Comparison of ENCODE assay signal across 8 cellular contexts in genomic region chr17:67962156-67962555, GRCh38. TPM values are rescaled to one million over a fixed set of nuclear protein-coding genes. Genes with fewer than 3 reads are reported as not detected.
DNase-seq lines count a peak whose midpoint lies in the region; ATAC-seq and TF ChIP-seq lines count a peak whose summit lies in the region.
"Not testable (repeated sequence)": the region's sequence is repeated elsewhere in the genome, so short reads cannot be mapped to it uniquely, and the experiment has no call there.

No MANE protein-coding gene starts in this region.

- H3K4me1 Mint-ChIP-seq in CD14-positive monocyte; activated CD8-positive, alpha-beta memory T cell treated with anti-CD3 and anti-CD28 coated beads, Interleukin-2, amount 10 ng/mL, durations not matched to agents 7 days and 5 days; endodermal cell; nephron progenitor cell; type B pancreatic cell (ENCODE audit: unreplicated experiment): not testable (repeated sequence)
- H3K4me1 Mint-ChIP-seq in activated CD4-positive, alpha-beta T cell treated with anti-CD3 and anti-CD28 coated beads for 36 hours, result peaks cover 16% of the 10 kb centered on the region
- H3K4me1 Mint-ChIP-seq in activated naive CD4-positive, alpha-beta T cell treated with anti-CD3 and anti-CD28 coated beads, Interleukin-2, amount 50 U/mL, for 24 hours, result peaks cover 10% of the 10 kb centered on the region

- peak overlapping the region; percentile 12; the same call in 1 of the 2 replicates for H3K27ac ChIP-seq in PC-9
- not testable (repeated sequence) for H3K27ac ChIP-seq in endodermal cell (ENCODE audit: low read depth, low read length)

- 90 to 92% methylated on average over 1 to 2 of the region's 2 CpGs for WGBS in endodermal cell (ENCODE audit: insufficient coverage in 1 of 2, insufficient read length in 1 of 2), 2 experiments

- CTCF ChIA-PET in PC-9 (lab: Charles Lee), result not testable (repeated sequence)
- CTCF ChIA-PET in activated CD4-positive, alpha-beta T cell treated with anti-CD3 and anti-CD28 coated beads for 36 hours (lab: Charles Lee), result interaction anchor here (0.8 to 1.4 kb wide), 2 partner anchors 21 to 47 kb away, joined by 3 to 10 read pairs; no protein-coding TSS in a partner anchor
- CTCF ChIA-PET in activated CD8-positive, alpha-beta memory T cell treated with anti-CD3 and anti-CD28 coated beads, Interleukin-2, amount 10 ng/mL, durations not matched to agents 7 days and 5 days (lab: Charles Lee), result interaction anchor here (1.0 to 1.3 kb wide), 2 partner anchors 13 to 57 kb away, joined by 3 read pairs; no protein-coding TSS in a partner anchor

- H2AFZ ChIP-seq in PC-9, result not testable (repeated sequence)

- not testable (repeated sequence) for DNase-seq in CD14-positive monocyte (ENCODE audit: low spot score); PC-9; activated CD4-positive, alpha-beta T cell treated with anti-CD3 and anti-CD28 coated beads for 36 hours; activated CD8-positive, alpha-beta memory T cell treated with anti-CD3 and anti-CD28 coated beads, Interleukin-2, amount 10 ng/mL, durations not matched to agents 7 days and 5 days; endodermal cell; nephron progenitor cell; type B pancreatic cell (ENCODE audit: extremely low spot score, unreplicated experiment)

- not testable (repeated sequence) for H4K20me1 ChIP-seq in PC-9 (ENCODE audit: insufficient read depth)

- H3K36me3 Mint-ChIP-seq in CD14-positive monocyte (peaks cover 54 to 67% of the 10 kb centered on the region in 2 donors), endodermal cell (ENCODE audit: low read depth) (peaks cover 69% of the 10 kb centered on the region), nephron progenitor cell (ENCODE audit: low read depth) (peaks cover 63% of the 10 kb centered on the region), type B pancreatic cell (peaks cover 27% of the 10 kb centered on the region)
- peaks cover 29% of the 10 kb centered on the region for H3K36me3 Mint-ChIP-seq in activated CD4-positive, alpha-beta T cell treated with anti-CD3 and anti-CD28 coated beads for 36 hours (ENCODE audit: low read depth)
- peaks cover 24% of the 10 kb centered on the region for H3K36me3 Mint-ChIP-seq in activated CD8-positive, alpha-beta memory T cell treated with anti-CD3 and anti-CD28 coated beads, Interleukin-2, amount 10 ng/mL, durations not matched to agents 7 days and 5 days
- not testable (repeated sequence) for H3K36me3 Mint-ChIP-seq in activated naive CD4-positive, alpha-beta T cell treated with anti-CD3 and anti-CD28 coated beads, Interleukin-2, amount 50 U/mL, for 24 hours

- not testable (repeated sequence) for TF ChIP-seq CTCF in CD14-positive monocyte (IDR thresholded peaks at IDR 0.05); PC-9 (conservative IDR thresholded peaks at IDR 0.05); endodermal cell (conservative IDR thresholded peaks at IDR 0.05); nephron progenitor cell (IDR thresholded peaks at IDR 0.05); type B pancreatic cell (conservative IDR thresholded peaks at IDR 0.05)

- intact Hi-C loops in CD14-positive monocyte (cut with micrococcal nuclease) (loop anchor here (10.0 kb wide), 1 partner anchor 503 kb away; no protein-coding TSS in a partner anchor), PC-9 (cut with micrococcal nuclease; ENCODE audit: unreplicated experiment) (loop anchor here (10.0 kb wide), 2 partner anchors 503 to 1283 kb away; no protein-coding TSS in a partner anchor)
- intact Hi-C loops in activated CD4-positive, alpha-beta T cell treated with anti-CD3 and anti-CD28 coated beads for 36 hours (cut with DNase I, micrococcal nuclease), result loop anchor here in 1 of 2 experiments (2.0 to 5.0 kb wide), 3 partner anchors 33 to 501 kb away; no protein-coding TSS in a partner anchor

- not testable (repeated sequence) for H3K4me3 ChIP-seq in PC-9; endodermal cell (ENCODE audit: low read length)

- BruUV-seq in PC-9 (replicated peaks; lab: Mats Ljungman, UMichigan), result not testable (repeated sequence)

- H3K4me2 ChIP-seq in PC-9, result not testable (repeated sequence)

- H3K79me2 ChIP-seq in PC-9 (ENCODE audit: low read depth), result not testable (repeated sequence)

- POLR2A ChIA-PET in PC-9 (lab: Charles Lee; ENCODE audit: unreplicated experiment); activated CD4-positive, alpha-beta T cell treated with anti-CD3 and anti-CD28 coated beads for 36 hours (lab: Charles Lee): not testable (repeated sequence)

- H3K9me2 ChIP-seq in PC-9 (ENCODE audit: insufficient read depth), result not testable (repeated sequence)

- H3K27me3 ChIP-seq in PC-9 (ENCODE audit: insufficient read depth, low read depth); endodermal cell (ENCODE audit: control insufficient read depth, insufficient read depth, low read length, poor library complexity, severe bottlenecking): not testable (repeated sequence)

- ATAC-seq in activated CD4-positive, alpha-beta T cell treated with anti-CD3 and anti-CD28 coated beads for 36 hours, result peak; percentile 73
- not testable (repeated sequence) for ATAC-seq in activated CD8-positive, alpha-beta memory T cell treated with anti-CD3 and anti-CD28 coated beads, Interleukin-2, amount 10 ng/mL, durations not matched to agents 7 days and 5 days

- H3K27ac Mint-ChIP-seq in CD14-positive monocyte (peak overlapping the region in 6 of 7 donors; percentile 54 to 85 (median 66)), endodermal cell (peak overlapping the region; percentile 23), nephron progenitor cell (peak overlapping the region; percentile 92), type B pancreatic cell (peak overlapping the region; percentile 50)
- peak overlapping the region; percentile 85 for H3K27ac Mint-ChIP-seq in activated CD4-positive, alpha-beta T cell treated with anti-CD3 and anti-CD28 coated beads for 36 hours
- peak overlapping the region; percentile 36 for H3K27ac Mint-ChIP-seq in activated CD8-positive, alpha-beta memory T cell treated with anti-CD3 and anti-CD28 coated beads, Interleukin-2, amount 10 ng/mL, durations not matched to agents 7 days and 5 days
- peak overlapping the region; percentile 56 for H3K27ac Mint-ChIP-seq in activated naive CD4-positive, alpha-beta T cell treated with anti-CD3 and anti-CD28 coated beads, Interleukin-2, amount 50 U/mL, for 24 hours

- H3K36me3 ChIP-seq in PC-9 (ENCODE audit: low read depth) (peaks cover 27% of the 10 kb centered on the region), endodermal cell (ENCODE audit: control insufficient read depth, insufficient read depth, low read length) (peaks cover 43% of the 10 kb centered on the region)

- not testable (repeated sequence) for H3K9me3 Mint-ChIP-seq in CD14-positive monocyte; activated CD4-positive, alpha-beta T cell treated with anti-CD3 and anti-CD28 coated beads for 36 hours (ENCODE audit: low read depth); activated CD8-positive, alpha-beta memory T cell treated with anti-CD3 and anti-CD28 coated beads, Interleukin-2, amount 10 ng/mL, durations not matched to agents 7 days and 5 days (ENCODE audit: low read depth); activated naive CD4-positive, alpha-beta T cell treated with anti-CD3 and anti-CD28 coated beads, Interleukin-2, amount 50 U/mL, for 24 hours; endodermal cell; nephron progenitor cell; type B pancreatic cell

- not testable (repeated sequence) for H3K4me3 Mint-ChIP-seq in CD14-positive monocyte; activated CD4-positive, alpha-beta T cell treated with anti-CD3 and anti-CD28 coated beads for 36 hours; activated CD8-positive, alpha-beta memory T cell treated with anti-CD3 and anti-CD28 coated beads, Interleukin-2, amount 10 ng/mL, durations not matched to agents 7 days and 5 days; activated naive CD4-positive, alpha-beta T cell treated with anti-CD3 and anti-CD28 coated beads, Interleukin-2, amount 50 U/mL, for 24 hours; endodermal cell; nephron progenitor cell; type B pancreatic cell

- not testable (repeated sequence) for H3K27me3 Mint-ChIP-seq in CD14-positive monocyte (ENCODE audit: low read depth in 3 of 3); activated CD4-positive, alpha-beta T cell treated with anti-CD3 and anti-CD28 coated beads for 36 hours; activated CD8-positive, alpha-beta memory T cell treated with anti-CD3 and anti-CD28 coated beads, Interleukin-2, amount 10 ng/mL, durations not matched to agents 7 days and 5 days; activated naive CD4-positive, alpha-beta T cell treated with anti-CD3 and anti-CD28 coated beads, Interleukin-2, amount 50 U/mL, for 24 hours; endodermal cell (ENCODE audit: insufficient read depth); nephron progenitor cell (ENCODE audit: low read depth, poor library complexity); type B pancreatic cell

- H3K4me1 ChIP-seq in PC-9 (replicated peaks; ENCODE audit: insufficient read depth); endodermal cell (ENCODE audit: control insufficient read depth, insufficient read depth, low read length): not testable (repeated sequence)

- H3K9ac ChIP-seq in endodermal cell (ENCODE audit: extremely low read depth, low read length, poor library complexity, severe bottlenecking), result not testable (repeated sequence)

- peaks cover 12% of the 10 kb centered on the region for H3F3A ChIP-seq in PC-9 (ENCODE audit: insufficient read depth, low read depth)

- not testable (repeated sequence) for H3K9me3 ChIP-seq in PC-9 (ENCODE audit: insufficient read depth, low read depth); endodermal cell (ENCODE audit: control insufficient read depth, low read length)

RNA-seq across cellular contexts. Expression of gene C17orf58, which starts 34.1 kb away (rescaled TPM):
- 1 to 10 TPM; 4.0 to 6.7 TPM for polyA plus RNA-seq in CD14-positive monocyte
- 14.5 and 15.5 TPM in 2 replicates for total RNA-seq in PC-9 (2021)
- total RNA-seq in activated CD4-positive, alpha-beta T cell treated with anti-CD3 and anti-CD28 coated beads for 36 hours, result 10 to 100 TPM; 19.4 to 23.7 TPM
- total RNA-seq in activated CD8-positive, alpha-beta memory T cell treated with anti-CD3 and anti-CD28 coated beads, Interleukin-2, amount 10 ng/mL, durations not matched to agents 7 days and 5 days, result 10 to 100 TPM in 1 of 2 experiments, 1 to 10 TPM in 1; 8.8 to 10.7 TPM
- total RNA-seq in endodermal cell, result 10 to 100 TPM; 14.0 to 14.1 TPM
- 24.2 TPM for polyA plus RNA-seq in endodermal cell (2013, experiment 1 of 2)
- polyA plus RNA-seq in endodermal cell (2013, experiment 2 of 2), result 20.7 TPM
- 8.1 and 8.8 TPM in 2 replicates for total RNA-seq in type B pancreatic cell (ENCODE audit: low replicate concordance)

Comparison
In these comparisons a context has a peak if more than half of its experiments do, and no peak if none do; other contexts are left out.
1. H3K27ac Mint-ChIP-seq: peak in every context shown above with its lines; median percentile 92 in nephron progenitor cell; 85 in activated CD4-positive, alpha-beta T cell treated with anti-CD3 and anti-CD28 coated beads for 36 hours; 66 in CD14-positive monocyte; 56 in activated naive CD4-positive, alpha-beta T cell treated with anti-CD3 and anti-CD28 coated beads, Interleukin-2, amount 50 U/mL, for 24 hours; 50 in type B pancreatic cell; 36 in activated CD8-positive, alpha-beta memory T cell treated with anti-CD3 and anti-CD28 coated beads, Interleukin-2, amount 10 ng/mL, durations not matched to agents 7 days and 5 days; 23 in endodermal cell.